ENCODE assay signal across 13 cellular contexts in the genomic region with DNA sequence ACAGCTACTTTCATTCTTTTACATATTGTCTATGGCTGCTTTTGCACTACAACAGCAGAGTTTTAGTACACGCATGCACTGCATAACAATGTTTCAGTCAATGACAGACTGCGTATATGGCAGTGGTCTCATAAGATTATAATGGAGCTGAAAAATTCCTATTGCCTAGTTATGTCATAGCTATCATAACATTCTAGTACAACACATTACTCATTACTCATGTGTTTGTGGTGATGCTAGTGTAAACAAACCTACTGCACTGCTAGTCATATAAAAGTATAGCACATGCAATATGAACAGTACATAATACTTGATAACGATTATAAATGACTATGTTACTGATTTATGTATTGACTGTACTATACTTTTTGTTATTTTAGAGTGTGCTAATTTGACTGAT. TPM values are rescaled to one million over a fixed set of nuclear protein-coding genes. Genes with fewer than 3 reads are reported as not detected.
A peak's percentile ranks its signal among the peaks of the same experiment; 100 is the strongest.
DNase-seq lines count a peak whose midpoint lies in the region; ATAC-seq and TF ChIP-seq lines count a peak whose summit lies in the region.
"Had no signal": no experiment of that assay in that cellular context is flagged by ENCODE, and none has a peak within 500 bp of the region (broad histone marks: within the 10 kb centered on the region; RNA-seq: fewer than 3 reads in every experiment).

No MANE protein-coding gene starts in this region.

- TF ChIP-seq CTCF in IMR-90 (conservative IDR thresholded peaks at IDR 0.05; ENCODE audit: low read depth, low read length) (no peak), fibroblast of villous mesenchyme (IDR thresholded peaks at IDR 0.05; ENCODE audit: insufficient read depth, low read depth, low read length) (no peak), tibial nerve (IDR thresholded peaks at IDR 0.05) (no peak)

- no peak overlapping the region for H2AFZ ChIP-seq in IMR-90 (replicated peaks; ENCODE audit: low read length, poor library complexity)

- DNase-seq in EL (peak; percentile 48), IMR-90 (peak; percentile 46), adipocyte (ENCODE audit: low read depth) (peak; percentile 22), fibroblast of villous mesenchyme (ENCODE audit: low read depth) (peak; percentile 29), Ammon's horn (ENCODE audit: low spot score) (no peak), tibial nerve (ENCODE audit: low spot score in 2 of 2) (no peak), G401 (ENCODE audit: low spot score) (no peak)
- no peak for DNase-seq in activated CD8-positive, alpha-beta memory T cell treated with anti-CD3 and anti-CD28 coated beads for 24 hours
- DNase-seq: DND-41, GOT3, NCI-H1436, NCI-H2029 treated with DMSO at 0.1 percent for 48 hours, NCI-H526 had no signal

- no peak for TF ChIP-seq RAD21 in IMR-90 (IDR thresholded peaks at IDR 0.05; ENCODE audit: low read length)

- H3K4me1 ChIP-seq in IMR-90 (ENCODE audit: control insufficient read depth, insufficient read depth, low read length) (no peaks in the 10 kb centered on the region), adipocyte (ENCODE audit: control insufficient read depth, insufficient read depth, low read length) (no peaks in the 10 kb centered on the region), tibial nerve (no peaks in the 10 kb centered on the region)

- H2AK9ac ChIP-seq in IMR-90 (replicated peaks; ENCODE audit: low read depth, low read length, poor library complexity) = no peak overlapping the region

- no peak overlapping the region for H3K27ac ChIP-seq in IMR-90 (ENCODE audit: insufficient read depth, low read length)
- H3K27ac ChIP-seq in tibial nerve = no peak overlapping the region

- WGBS in IMR-90 (ENCODE audit: extremely low coverage in 2 of 2, insufficient read length in 1 of 2), 2 experiments = no CpG with 5 or more reads among the region's 3 CpGs
- WGBS in tibial nerve, 2 donors = 80 to 92% methylated on average over 3 of the region's 3 CpGs

- H2BK5ac ChIP-seq in IMR-90 (ENCODE audit: low read depth, low read length, poor library complexity, severe bottlenecking) = no peak overlapping the region

- H3K9me1 ChIP-seq in IMR-90 (ENCODE audit: insufficient read depth, low read length) = no peaks in the 10 kb centered on the region; the same call in 1 of the 2 replicates

- H3K18ac ChIP-seq in IMR-90 (ENCODE audit: low read depth, low read length) = no peak overlapping the region

- H2BK120ac ChIP-seq in IMR-90 (ENCODE audit: low read depth, low read length) = no peak overlapping the region

- no peak overlapping the region for H2BK15ac ChIP-seq in IMR-90 (ENCODE audit: low read depth, low read length)

- H3K9ac ChIP-seq in IMR-90 (ENCODE audit: low read depth, low read length) (no peak overlapping the region), adipocyte (ENCODE audit: low read length) (no peak overlapping the region)

- no peak overlapping the region for H3K56ac ChIP-seq in IMR-90 (ENCODE audit: extremely low read depth, insufficient read depth, low read length)

- no peak overlapping the region for H4K5ac ChIP-seq in IMR-90 (ENCODE audit: low read depth, low read length)

- no peaks in the 10 kb centered on the region for H3K9me3 ChIP-seq in IMR-90 (ENCODE audit: control insufficient read depth, insufficient read depth, low read length)
- no peaks in the 10 kb centered on the region for H3K9me3 ChIP-seq in adipocyte (ENCODE audit: control insufficient read depth, low read length)
- H3K9me3 ChIP-seq in tibial nerve = no peaks in the 10 kb centered on the region

- no peak overlapping the region for H4K8ac ChIP-seq in IMR-90 (ENCODE audit: low read depth in 2 of 2, low read length in 2 of 2)

- H3K4ac ChIP-seq in IMR-90 (ENCODE audit: low read depth, low read length) = no peak overlapping the region

- H3K4me2 ChIP-seq in IMR-90 (ENCODE audit: low read depth, low read length) = no peak overlapping the region

- no peak overlapping the region for H3K14ac ChIP-seq in IMR-90 (replicated peaks; ENCODE audit: low read depth, low read length)

- H2AK5ac ChIP-seq in IMR-90 (ENCODE audit: low read depth, low read length) = no peak overlapping the region

- no peak overlapping the region for H2BK20ac ChIP-seq in IMR-90 (ENCODE audit: low read depth, low read length)

- H3K4me3 ChIP-seq in IMR-90 (ENCODE audit: insufficient read depth, low read depth, low read length) = no peak overlapping the region
- H3K4me3 ChIP-seq in adipocyte (ENCODE audit: low read length) = no peak overlapping the region
- H3K4me3 ChIP-seq in fibroblast of villous mesenchyme (ENCODE audit: low read depth, low read length) = no peak overlapping the region
- no peak overlapping the region for H3K4me3 ChIP-seq in tibial nerve

- peaks cover 2% of the 10 kb centered on the region; the same call in 1 of the 2 replicates for H3K27me3 ChIP-seq in IMR-90 (ENCODE audit: control insufficient read depth, insufficient read depth, low read length)
- no peaks in the 10 kb centered on the region for H3K27me3 ChIP-seq in adipocyte (replicated peaks; ENCODE audit: control insufficient read depth, insufficient read depth, low read length)
- no peaks in the 10 kb centered on the region for H3K27me3 ChIP-seq in tibial nerve

- POLR2A ChIA-PET in IMR-90 (lab: Charles Lee; ENCODE audit: unreplicated experiment) = no interaction called here

- no peaks in the 10 kb centered on the region for H4K20me1 ChIP-seq in IMR-90 (ENCODE audit: insufficient read depth, low read length)

- dilution Hi-C loops in IMR-90 (cut with HindIII; ENCODE audit: low sequenced_read_pairs, unreplicated experiment) = no loop called here

- intact Hi-C loops in IMR-90 (cut with micrococcal nuclease) = no loop called here

- peak; percentile 68 for ATAC-seq in IMR-90 (ENCODE audit: low read depth)

- H3K36me3 ChIP-seq in IMR-90 (ENCODE audit: control insufficient read depth, insufficient read depth, low read length) = no peaks in the 10 kb centered on the region
- no peaks in the 10 kb centered on the region for H3K36me3 ChIP-seq in adipocyte (ENCODE audit: control insufficient read depth, insufficient read depth, low read length, severe bottlenecking)
- H3K36me3 ChIP-seq in tibial nerve = no peaks in the 10 kb centered on the region

- CTCF ChIA-PET in IMR-90 (lab: Yijun Ruan, JAX) = no interaction called here

- no peak overlapping the region for H3K23ac ChIP-seq in IMR-90 (ENCODE audit: low read depth, low read length)

- no peak for TF ChIP-seq EP300 in tibial nerve (IDR thresholded peaks at IDR 0.05)

- no peaks in the 10 kb centered on the region for H3K79me1 ChIP-seq in IMR-90 (ENCODE audit: low read depth in 1 of 2, low read length in 2 of 2)

- TF ChIP-seq POLR2A in IMR-90 (IDR thresholded peaks at IDR 0.05; ENCODE audit: low read depth, low read length) (no peak), tibial nerve (IDR thresholded peaks at IDR 0.05) (no peak)

- H4K91ac ChIP-seq in IMR-90 (ENCODE audit: insufficient read depth, low read depth, low read length) = no peak overlapping the region

- in situ Hi-C loops in IMR-90 (cut with MboI; ENCODE audit: low sequenced_read_pairs) = no loop called here
- in situ Hi-C loops in G401 (cut with HindIII; ENCODE audit: low sequenced_read_pairs) = no loop called here

- no TSS peak for BruUV-seq in IMR-90 (replicated peaks; lab: Mats Ljungman, UMichigan)

TF ChIP-seq in IMR-90, 13 proteins besides CTCF, POLR2A, EP300 and RAD21:
- TF ChIP-seq FOS (IDR thresholded peaks at IDR 0.05; ENCODE audit: low read depth, low read length) = no peak
- TF ChIP-seq RCOR1 (IDR thresholded peaks at IDR 0.05; ENCODE audit: insufficient replicate concordance, low read length) = no peak
- TF ChIP-seq MXI1 (IDR thresholded peaks at IDR 0.05; ENCODE audit: borderline replicate concordance, low read depth, low read length) = no peak
- TF ChIP-seq CHD1 (IDR thresholded peaks at IDR 0.05; ENCODE audit: low read depth, low read length) = no peak
- no peak for TF ChIP-seq MAFK (IDR thresholded peaks at IDR 0.05; ENCODE audit: low read depth, low read length)
- TF ChIP-seq RFX5 (IDR thresholded peaks at IDR 0.05; ENCODE audit: low read depth, low read length) = no peak
- TF ChIP-seq USF2 (IDR thresholded peaks at IDR 0.05; ENCODE audit: low read depth, low read length) = no peak
- TF ChIP-seq BHLHE40 (IDR thresholded peaks at IDR 0.05; ENCODE audit: low read depth, low read length) = no peak
TF ChIP-seq in IMR-90: peak in this region for 0.

RNA-seq across cellular contexts. Expression of gene QTRT2, which starts 47.9 kb away (rescaled TPM):
- total RNA-seq in IMR-90 (2012; rRNA removed) (15.6 and 20.3 TPM in 2 replicates), fibroblast of villous mesenchyme (20.3 and 22.9 TPM in 2 replicates), tibial nerve (10 to 100 TPM; 10.1 to 32.2 (median 18.6) TPM)
- 5.1 and 7.3 TPM in 2 replicates for polyA plus RNA-seq in IMR-90 (2012; rRNA removed)
- 1.6 and 3.1 TPM in 2 replicates for polyA plus RNA-seq in IMR-90 (2012; cell fraction: cytosol; rRNA removed)
- polyA plus RNA-seq in IMR-90 (2012; cell fraction: nucleus; rRNA removed; ENCODE audit: low replicate concordance) = 2.5 and 10.7 TPM in 2 replicates
- 34.7 and 38.6 TPM in 2 replicates for total RNA-seq in G401 (2014; rRNA removed; shearing (Covaris generic))

RNA-seq across cellular contexts. Expression of gene CCDC191, which starts 48.1 kb away (rescaled TPM):
- total RNA-seq in IMR-90 (2012; rRNA removed) (0.72 and 0.83 TPM in 2 replicates), fibroblast of villous mesenchyme (1.7 and 1.9 TPM in 2 replicates), tibial nerve (10 to 100 TPM in 2 of 4 donors, 1 to 10 TPM in 2; 7.5 to 13.5 (median 10.8) TPM)
- polyA plus RNA-seq in IMR-90 (2012; rRNA removed) = 0.75 and 1.1 TPM in 2 replicates
- 0.10 and 0.11 TPM in 2 replicates for polyA plus RNA-seq in IMR-90 (2012; cell fraction: cytosol; rRNA removed)
- polyA plus RNA-seq in IMR-90 (2012; cell fraction: nucleus; rRNA removed; ENCODE audit: low replicate concordance) = 1.5 and 7.0 TPM in 2 replicates
- total RNA-seq in G401 (2014; rRNA removed; shearing (Covaris generic)) = 0.49 and 0.54 TPM in 2 replicates

Comparison
In these comparisons a context has a peak if more than half of its experiments do, and no peak if none do; other contexts are left out.
1. DNase-seq: peak in EL (single experiment), IMR-90 (single experiment), adipocyte (single experiment) and fibroblast of villous mesenchyme (single experiment); none in Ammon's horn (single experiment), tibial nerve (0 of 2), G401 (single experiment) and activated CD8-positive, alpha-beta memory T cell treated with anti-CD3 and anti-CD28 coated beads for 24 hours (single experiment).